ENCODE assay signal across 10 cellular contexts in the genomic region with DNA sequence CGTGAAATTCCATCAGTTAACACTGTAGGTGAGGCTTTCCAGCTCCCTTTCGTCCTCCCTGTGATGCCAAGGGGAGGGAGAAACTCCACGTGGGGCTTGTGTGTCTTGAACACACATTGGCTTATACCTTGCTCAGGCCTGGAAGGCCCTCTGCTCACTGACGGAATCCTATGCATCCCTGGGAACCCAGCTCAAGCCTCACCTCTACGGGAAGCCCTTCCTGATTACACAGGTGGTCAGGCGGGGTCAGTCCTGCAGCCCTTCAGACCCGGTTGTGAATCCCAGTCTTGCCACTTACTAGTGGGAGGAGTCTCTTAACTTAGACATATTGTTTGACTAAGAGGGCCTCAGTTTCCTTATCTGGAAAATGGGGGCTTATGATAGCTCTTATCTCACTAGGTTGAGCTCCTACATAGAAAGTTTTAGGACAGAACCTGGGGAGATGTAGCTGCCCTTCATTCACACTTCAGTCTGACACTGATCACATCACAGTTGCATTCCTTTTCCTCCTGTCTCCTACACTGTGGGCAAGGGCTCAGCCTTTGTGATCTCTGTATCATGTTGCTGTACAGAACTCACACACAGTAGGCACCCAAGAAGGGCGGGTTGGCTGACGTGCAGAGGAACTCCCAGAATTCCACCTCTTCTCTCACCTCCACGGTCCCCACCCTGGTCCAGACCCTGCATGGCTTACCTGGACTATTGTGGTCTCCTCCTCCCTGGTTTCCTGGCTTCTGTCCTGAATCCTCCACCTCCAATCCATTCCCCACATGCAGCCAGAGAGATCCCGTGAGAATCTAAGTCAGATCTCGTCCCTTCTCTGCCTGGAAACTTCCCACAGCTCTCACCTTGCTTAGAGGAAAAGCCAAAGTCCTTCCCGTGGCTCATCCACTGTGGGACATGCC.
DNase-seq lines count a peak whose midpoint lies in the region; ATAC-seq and TF ChIP-seq lines count a peak whose summit lies in the region.
"Had no signal": no experiment of that assay in that cellular context is flagged by ENCODE, and none has a peak within 500 bp of the region (broad histone marks: within the 10 kb centered on the region; RNA-seq: fewer than 3 reads in every experiment).

No MANE protein-coding gene starts in this region.

- DNase-seq in GM23338 (ENCODE audit: low spot score) (no peak), ascending aorta (ENCODE audit: low spot score in 2 of 2) (no peak), G401 (ENCODE audit: low spot score) (no peak), ecto neural progenitor cell (ENCODE audit: low spot score) (no peak)
- no peak for DNase-seq in naive thymus-derived CD4-positive, alpha-beta T cell
- no peak for DNase-seq in activated CD4-positive, CD25-positive, alpha-beta regulatory T cell treated with anti-CD3 and anti-CD28 coated beads, Interleukin-2, amount 50 U/mL, for 72 hours
- DNase-seq: activated CD8-positive, alpha-beta memory T cell treated with anti-CD3 and anti-CD28 coated beads, Interleukin-2, amount 50 U/mL, for 4 hours; NCI-H774 had no signal

- H3K4me3 Mint-ChIP-seq in GM23338 = no peak overlapping the region
- no peak overlapping the region for H3K4me3 Mint-ChIP-seq in naive thymus-derived CD4-positive, alpha-beta T cell

- H3K4me3 ChIP-seq in GM23338 (no peak overlapping the region), ascending aorta (peak overlapping the region; percentile 12 to 32), gastroesophageal sphincter (peak overlapping the region in 1 of 2 donors; percentile 38), skeletal muscle tissue (ENCODE audit: low read length in 3 of 3) (peak overlapping the region in 1 of 3 donors; percentile 27)
- H3K4me3 ChIP-seq in naive thymus-derived CD4-positive, alpha-beta T cell (ENCODE audit: low read length) = no peak overlapping the region

- H3K4me2 ChIP-seq in GM23338 = 0 out of 2 replicates have a peak overlapping the region, but pooled peaks have one; percentile 32

- WGBS in gastroesophageal sphincter (ENCODE audit: low coverage in 1 of 2), 2 donors = 77 to 81% methylated on average over 5 to 11 of the region's 13 CpGs

- H3K9ac ChIP-seq in skeletal muscle tissue (ENCODE audit: low read depth in 1 of 3, low read length in 3 of 3) = peak overlapping the region in 2 of 3 donors; percentile 56 to 75

- H3K36me3 Mint-ChIP-seq in GM23338 (ENCODE audit: low read depth) = no peaks in the 10 kb centered on the region; the same call in 2 of the 3 replicates
- no peaks in the 10 kb centered on the region for H3K36me3 Mint-ChIP-seq in naive thymus-derived CD4-positive, alpha-beta T cell

- no peaks in the 10 kb centered on the region; the same call in 1 of the 2 replicates for H3K9me2 ChIP-seq in GM23338 (ENCODE audit: insufficient read depth)

- H3K79me2 ChIP-seq in GM23338 (replicated peaks; ENCODE audit: insufficient read depth) = no peaks in the 10 kb centered on the region

- H2AFZ ChIP-seq in GM23338 = peak overlapping the region; percentile 96

- CTCF ChIA-PET in naive thymus-derived CD4-positive, alpha-beta T cell (lab: Charles Lee) = no interaction called here

- no peak for TF ChIP-seq EP300 in gastroesophageal sphincter (IDR thresholded peaks at IDR 0.05)

- H3K27ac Mint-ChIP-seq in GM23338 = peak overlapping the region; percentile 71; the same call in 1 of the 2 replicates
- no peak overlapping the region for H3K27ac Mint-ChIP-seq in naive thymus-derived CD4-positive, alpha-beta T cell

- H3K27me3 Mint-ChIP-seq in GM23338 (ENCODE audit: insufficient read depth, low read depth, poor library complexity) = no peaks in the 10 kb centered on the region
- H3K27me3 Mint-ChIP-seq in naive thymus-derived CD4-positive, alpha-beta T cell = peaks cover 4 to 22% (median 11%) of the 10 kb centered on the region in 5 donors

- no peaks in the 10 kb centered on the region for H4K20me1 ChIP-seq in GM23338 (replicated peaks; ENCODE audit: insufficient read depth)

- TF ChIP-seq POLR2A in gastroesophageal sphincter (IDR thresholded peaks at IDR 0.05) = no peak

- H3K9me3 ChIP-seq in ascending aorta (no peaks in the 10 kb centered on the region), gastroesophageal sphincter (no peaks in the 10 kb centered on the region), skeletal muscle tissue (ENCODE audit: control insufficient read depth in 3 of 3, low read length in 3 of 3) (peaks cover 0 to 3% (median 0%) of the 10 kb centered on the region in 3 donors)
- H3K9me3 ChIP-seq in naive thymus-derived CD4-positive, alpha-beta T cell (ENCODE audit: control insufficient read depth in 2 of 3, low read length in 3 of 3) = no peaks in the 10 kb centered on the region

- ATAC-seq in GM23338 = no peak
- no peak for ATAC-seq in gastroesophageal sphincter
- ATAC-seq in naive thymus-derived CD4-positive, alpha-beta T cell = no peak

- peaks cover 11% of the 10 kb centered on the region for H3K4me1 Mint-ChIP-seq in GM23338
- H3K4me1 Mint-ChIP-seq in naive thymus-derived CD4-positive, alpha-beta T cell = peaks cover 0 to 16% (median 0%) of the 10 kb centered on the region in 7 donors

- no peaks in the 10 kb centered on the region for H3K9me3 Mint-ChIP-seq in GM23338
- H3K9me3 Mint-ChIP-seq in naive thymus-derived CD4-positive, alpha-beta T cell = peaks cover 0 to 4% (median 0%) of the 10 kb centered on the region in 11 donors

- POLR2A ChIA-PET in naive thymus-derived CD4-positive, alpha-beta T cell (lab: Charles Lee) = no interaction called here

- H3K4me1 ChIP-seq in GM23338 (ENCODE audit: insufficient read depth) (peaks cover 5% of the 10 kb centered on the region; the same call in 1 of the 2 replicates), ascending aorta (peaks cover 6 to 17% of the 10 kb centered on the region in 2 donors), gastroesophageal sphincter (peaks cover 0 to 28% (median 20%) of the 10 kb centered on the region in 3 donors), skeletal muscle tissue (ENCODE audit: control insufficient read depth in 3 of 3, insufficient read depth in 3 of 3, low read length in 3 of 3) (peaks cover 21 to 30% (median 23%) of the 10 kb centered on the region in 3 donors)
- H3K4me1 ChIP-seq in naive thymus-derived CD4-positive, alpha-beta T cell (ENCODE audit: control insufficient read depth in 2 of 2, insufficient read depth in 2 of 2, low read length in 2 of 2) = no peaks in the 10 kb centered on the region

- intact Hi-C loops in ascending aorta (cut with DNase I) = loop anchor here (2.0 to 5.0 kb wide), 2 partner anchors 59 to 128 kb away; a partner anchor contains a TSS
- intact Hi-C loops in naive thymus-derived CD4-positive, alpha-beta T cell (cut with micrococcal nuclease) = no loop called here

- H3K36me3 ChIP-seq in GM23338 (ENCODE audit: insufficient read depth) (no peaks in the 10 kb centered on the region), ascending aorta (no peaks in the 10 kb centered on the region), gastroesophageal sphincter (no peaks in the 10 kb centered on the region), skeletal muscle tissue (ENCODE audit: control insufficient read depth in 3 of 3, insufficient read depth in 3 of 3, low read length in 3 of 3) (no peaks in the 10 kb centered on the region)
- H3K36me3 ChIP-seq in naive thymus-derived CD4-positive, alpha-beta T cell (ENCODE audit: control insufficient read depth in 2 of 3, insufficient read depth in 3 of 3, low read length in 3 of 3) = no peaks in the 10 kb centered on the region

- no peaks in the 10 kb centered on the region for H3F3A ChIP-seq in GM23338 (replicated peaks; ENCODE audit: low read depth)

- H3K27ac ChIP-seq in GM23338 (ENCODE audit: low read depth) (no peak overlapping the region), ascending aorta (peak overlapping the region; percentile 67 to 80), gastroesophageal sphincter (peak overlapping the region; percentile 51 to 83 (median 80)), skeletal muscle tissue (ENCODE audit: low read depth, low read length) (peak overlapping the region; percentile 74)
- H3K27ac ChIP-seq in naive thymus-derived CD4-positive, alpha-beta T cell (ENCODE audit: low read depth, low read length) = no peak overlapping the region

- in situ Hi-C loops in G401 (cut with HindIII; ENCODE audit: low sequenced_read_pairs) = no loop called here

- no peaks in the 10 kb centered on the region for H3K27me3 ChIP-seq in GM23338 (ENCODE audit: insufficient read depth)
- H3K27me3 ChIP-seq in ascending aorta = no peaks in the 10 kb centered on the region
- no peaks in the 10 kb centered on the region for H3K27me3 ChIP-seq in gastroesophageal sphincter
- H3K27me3 ChIP-seq in skeletal muscle tissue (ENCODE audit: control insufficient read depth in 3 of 3, insufficient read depth in 3 of 3, low read length in 3 of 3) = no peaks in the 10 kb centered on the region
- H3K27me3 ChIP-seq in naive thymus-derived CD4-positive, alpha-beta T cell (ENCODE audit: control insufficient read depth in 2 of 2, insufficient read depth in 2 of 2, low read length in 2 of 2) = no peaks in the 10 kb centered on the region

- TF ChIP-seq CTCF in GM23338 (conservative IDR thresholded peaks at IDR 0.05; ENCODE audit: low read depth in 2 of 2) (no peak), ascending aorta (IDR thresholded peaks at IDR 0.05) (no peak), gastroesophageal sphincter (IDR thresholded peaks at IDR 0.05) (no peak)

TF ChIP-seq in GM23338, 12 proteins besides CTCF, POLR2A, EP300 and RAD21 (continues in another document):
- TF ChIP-seq POLR2AphosphoS5 (IDR thresholded peaks at IDR 0.05; ENCODE audit: low read depth) = no peak
- no peak for TF ChIP-seq ZNF114 (CRISPR knock-in tag; IDR thresholded peaks at IDR 0.05)

Comparison
In these comparisons a context has a peak if more than half of its experiments do, and no peak if none do; other contexts are left out.
1. H3K27ac ChIP-seq: peak in ascending aorta (2 of 2), gastroesophageal sphincter (4 of 4) and skeletal muscle tissue (single experiment); none in GM23338 (single experiment) and naive thymus-derived CD4-positive, alpha-beta T cell (single experiment).
2. H3K4me3 ChIP-seq: peak in ascending aorta (2 of 2); none in GM23338 (single experiment) and naive thymus-derived CD4-positive, alpha-beta T cell (single experiment).